ENCODE assay signal across 23 cellular contexts in the genomic region with DNA sequence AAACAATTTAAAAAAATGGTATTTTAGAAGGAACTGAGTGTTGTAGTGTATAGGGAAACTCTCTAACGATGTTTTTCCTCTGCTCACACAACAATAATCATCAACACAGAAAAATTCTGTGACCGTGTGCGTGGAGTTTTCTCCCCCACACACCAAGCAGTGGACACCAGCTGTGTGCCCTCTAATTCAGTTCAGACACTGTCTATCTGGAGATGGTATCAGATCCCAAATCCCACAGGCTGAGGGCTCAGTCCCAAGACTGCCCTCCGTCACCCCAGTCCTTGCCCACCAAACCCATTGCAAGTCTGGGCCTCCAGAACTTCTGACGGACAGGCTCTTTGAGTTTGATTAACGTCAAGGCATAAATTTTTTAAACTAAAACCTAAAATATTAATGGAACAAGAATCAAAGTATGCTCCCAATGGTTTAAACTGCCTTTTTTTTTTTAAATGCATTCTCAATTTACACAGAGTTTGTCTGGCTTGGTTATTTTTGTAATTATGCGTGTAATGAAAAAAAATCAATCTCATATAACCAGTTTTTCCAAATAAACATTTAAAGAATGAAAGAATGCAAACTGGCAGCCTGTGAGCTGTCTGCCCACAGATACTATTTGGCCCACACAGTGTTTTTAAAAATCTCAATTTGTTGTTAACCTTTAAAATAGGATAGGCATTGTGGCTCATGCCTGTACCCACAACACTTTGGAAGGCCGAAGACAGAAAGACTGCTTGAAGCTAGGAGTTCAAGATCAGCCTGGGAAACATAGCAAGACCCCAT. TPM values are rescaled to one million over a fixed set of nuclear protein-coding genes. Genes with fewer than 3 reads are reported as not detected.
A peak's percentile ranks its signal among the peaks of the same experiment; 100 is the strongest.
DNase-seq lines count a peak whose midpoint lies in the region; ATAC-seq and TF ChIP-seq lines count a peak whose summit lies in the region.
"Had no signal": no experiment of that assay in that cellular context is flagged by ENCODE, and none has a peak within 500 bp of the region (broad histone marks: within the 10 kb centered on the region; RNA-seq: fewer than 3 reads in every experiment).

No MANE protein-coding gene starts in this region.

- H3K14ac ChIP-seq in mesenchymal stem cell (ENCODE audit: low read length in 2 of 2): no peak overlapping the region

- H2AK5ac ChIP-seq in mesenchymal stem cell (ENCODE audit: low read length, severe bottlenecking): no peak overlapping the region

- no peak overlapping the region for H4K91ac ChIP-seq in mesenchymal stem cell (ENCODE audit: low read length)

- no peaks in the 10 kb centered on the region for H3K36me3 Mint-ChIP-seq in MCF 10A (ENCODE audit: insufficient read depth, unreplicated experiment)
- H3K36me3 Mint-ChIP-seq in natural killer cell treated with Interleukin-12 subunit alpha and Interleukin-12 subunit beta and Interleukin-15 and Interleukin-18, amount 100 ng/mL, for 72 hours: peaks cover 6% of the 10 kb centered on the region

- H3K27ac Mint-ChIP-seq in MCF 10A (ENCODE audit: low read depth, unreplicated experiment): no peak overlapping the region
- no peak overlapping the region for H3K27ac Mint-ChIP-seq in natural killer cell treated with Interleukin-12 subunit alpha and Interleukin-12 subunit beta and Interleukin-15 and Interleukin-18, amount 100 ng/mL, for 72 hours
- H3K27ac Mint-ChIP-seq: HFFc6 had no signal

- no peak overlapping the region for H3K4ac ChIP-seq in mesenchymal stem cell (ENCODE audit: low read depth in 1 of 2, low read length in 2 of 2)

- no peak overlapping the region for H2BK12ac ChIP-seq in mesenchymal stem cell (ENCODE audit: low read length in 2 of 2)

- H4K8ac ChIP-seq in mesenchymal stem cell (ENCODE audit: low read length): peak overlapping the region; percentile 76

- ATAC-seq in natural killer cell treated with Interleukin-12 subunit alpha and Interleukin-12 subunit beta and Interleukin-15 and Interleukin-18, amount 100 ng/mL, for 72 hours: no peak
- ATAC-seq: HepG2 had no signal

- no peak for TF ChIP-seq POLR2A in breast epithelium (IDR thresholded peaks at IDR 0.05)

- TF ChIP-seq CTCF in breast epithelium (IDR thresholded peaks at IDR 0.05) (no peak), MCF 10A (IDR thresholded peaks at IDR 0.05; ENCODE audit: unreplicated experiment) (no peak)

- H3K23ac ChIP-seq in mesenchymal stem cell (ENCODE audit: low read length in 2 of 2): no peak overlapping the region

- POLR2A ChIA-PET in MCF 10A (lab: Yijun Ruan, JAX): interaction anchor here (0.7 kb wide), 1 partner anchor 51 kb away, joined by 3 read pairs; no protein-coding TSS in a partner anchor

- H3K27me3 Mint-ChIP-seq in MCF 10A (ENCODE audit: insufficient read depth, unreplicated experiment): no peaks in the 10 kb centered on the region
- H3K27me3 Mint-ChIP-seq in natural killer cell treated with Interleukin-12 subunit alpha and Interleukin-12 subunit beta and Interleukin-15 and Interleukin-18, amount 100 ng/mL, for 72 hours: no peaks in the 10 kb centered on the region
- H3K27me3 Mint-ChIP-seq: CD4-positive, CD25-positive, alpha-beta regulatory T cell had no signal

- no peak overlapping the region for H2BK120ac ChIP-seq in mesenchymal stem cell (ENCODE audit: low read depth, low read length)

- H3K4me3 Mint-ChIP-seq in MCF 10A (ENCODE audit: unreplicated experiment): no peak overlapping the region
- H3K4me3 Mint-ChIP-seq in natural killer cell treated with Interleukin-12 subunit alpha and Interleukin-12 subunit beta and Interleukin-15 and Interleukin-18, amount 100 ng/mL, for 72 hours: no peak overlapping the region
- H3K4me3 Mint-ChIP-seq: CD4-positive, CD25-positive, alpha-beta regulatory T cell; H9; HFFc6 had no signal

- 99% methylated on average over 6 of the region's 8 CpGs for WGBS in mesenchymal stem cell

- H3K4me2 ChIP-seq in mesenchymal stem cell (ENCODE audit: low read length, poor library complexity, severe bottlenecking): no peak overlapping the region

- peaks cover 7% of the 10 kb centered on the region for H3K4me1 Mint-ChIP-seq in MCF 10A (ENCODE audit: insufficient read depth, unreplicated experiment)
- peaks cover 14 to 23% of the 10 kb centered on the region in 2 donors for H3K4me1 Mint-ChIP-seq in natural killer cell treated with Interleukin-12 subunit alpha and Interleukin-12 subunit beta and Interleukin-15 and Interleukin-18, amount 100 ng/mL, for 72 hours (ENCODE audit: low read depth in 2 of 2)

- CTCF ChIA-PET in MCF 10A (lab: Yijun Ruan, JAX): interaction anchor here (0.6 to 1.6 kb wide), 5 partner anchors 40 to 1024 kb away, joined by 3 to 4 read pairs (median 3); no protein-coding TSS in a partner anchor

- H2AFZ ChIP-seq in mesenchymal stem cell (ENCODE audit: low read depth, low read length): no peak overlapping the region

- peak overlapping the region; percentile 17 for H3K9ac ChIP-seq in SK-N-MC (ENCODE audit: insufficient read length)
- H3K9ac ChIP-seq in mesenchymal stem cell (ENCODE audit: low read length): no peak overlapping the region

- DNase-seq in breast epithelium (ENCODE audit: low spot score in 2 of 2) (no peak), MCF 10A (ENCODE audit: unreplicated experiment) (no peak), SK-N-MC (ENCODE audit: low read depth, low spot score) (no peak), mesenchymal stem cell (no peak), NCI-H1105 (lab: John Stamatoyannopoulos, UW) (no peak), NCI-H1105 treated with DMSO at 0.1 percent for 48 hours (lab: John Stamatoyannopoulos, UW) (no peak)
- no peak for DNase-seq in natural killer cell treated with Interleukin-12 subunit alpha and Interleukin-12 subunit beta and Interleukin-15 and Interleukin-18, amount 100 ng/mL, for 72 hours (ENCODE audit: low spot score)
- no peak for DNase-seq in activated CD4-positive, CD25-positive, alpha-beta regulatory T cell treated with anti-CD3 and anti-CD28 coated beads, Interleukin-2, amount 50 U/mL, for 72 hours
- DNase-seq: 8988T; CD4-positive, CD25-positive, alpha-beta regulatory T cell; DMS79 treated with DMSO at 0.1 percent for 48 hours; H9; HFFc6; KG1; NCI-H1092 treated with DMSO at 0.1 percent for 48 hours; NCI-H1694; NCI-H2081; NCI-H2171; NCI-H345; NCI-H524; NCI-H774 had no signal

- H3K27ac ChIP-seq in breast epithelium (peak overlapping the region; percentile 37 to 62), SK-N-MC (no peak overlapping the region), mesenchymal stem cell (ENCODE audit: low read length, poor library complexity, severe bottlenecking) (no peak overlapping the region)
- H3K27ac ChIP-seq: SJSA1 had no signal

- no peak overlapping the region for H2BK5ac ChIP-seq in mesenchymal stem cell (ENCODE audit: low read depth, low read length, poor library complexity, severe bottlenecking)

- no peak overlapping the region for H3K18ac ChIP-seq in mesenchymal stem cell (ENCODE audit: low read depth in 1 of 2, low read length in 2 of 2)

- peaks cover 4 to 28% of the 10 kb centered on the region in 2 donors for H3K4me1 ChIP-seq in breast epithelium
- no peaks in the 10 kb centered on the region for H3K4me1 ChIP-seq in mesenchymal stem cell (ENCODE audit: control insufficient read depth, insufficient read depth, low read depth, low read length)

- intact Hi-C loops in breast epithelium (cut with DNase I; ENCODE audit: low total_unique reads) (no loop called here), MCF 10A (cut with micrococcal nuclease) (no loop called here)

- H2BK15ac ChIP-seq in mesenchymal stem cell (ENCODE audit: low read depth, poor library complexity, severe bottlenecking): no peak overlapping the region

- H3K4me3 ChIP-seq in breast epithelium (no peak overlapping the region), SK-N-MC (no peak overlapping the region), mesenchymal stem cell (ENCODE audit: insufficient read depth in 1 of 2, low read depth in 1 of 2, low read length in 2 of 2) (no peak overlapping the region)
- H3K4me3 ChIP-seq: SJSA1 had no signal

- peaks cover 6% of the 10 kb centered on the region for H3K9me3 Mint-ChIP-seq in MCF 10A (ENCODE audit: unreplicated experiment)
- peaks cover 3% of the 10 kb centered on the region for H3K9me3 Mint-ChIP-seq in natural killer cell treated with Interleukin-12 subunit alpha and Interleukin-12 subunit beta and Interleukin-15 and Interleukin-18, amount 100 ng/mL, for 72 hours

- BruUV-seq in MCF 10A (replicated peaks; lab: Mats Ljungman, UMichigan): no TSS peak

- peaks cover 25% of the 10 kb centered on the region for H3K79me1 ChIP-seq in mesenchymal stem cell (replicated peaks; ENCODE audit: low read length, poor library complexity, severe bottlenecking)

- H3K9me3 ChIP-seq in breast epithelium (peaks cover 5 to 11% of the 10 kb centered on the region in 2 donors), SK-N-MC (ENCODE audit: low read depth, low read length) (no peaks in the 10 kb centered on the region), mesenchymal stem cell (ENCODE audit: control insufficient read depth, low read length) (peaks cover 6% of the 10 kb centered on the region)
- H3K9me3 ChIP-seq: SJSA1 had no signal

- no peaks in the 10 kb centered on the region for H3K36me3 ChIP-seq in breast epithelium
- no peaks in the 10 kb centered on the region for H3K36me3 ChIP-seq in SK-N-MC (ENCODE audit: insufficient read depth, low read length)
- H3K36me3 ChIP-seq in mesenchymal stem cell (ENCODE audit: control insufficient read depth in 1 of 2, insufficient read depth in 2 of 2, low read depth in 1 of 2, low read length in 2 of 2): peaks cover 0 to 4% of the 10 kb centered on the region in 2 experiments
- H3K36me3 ChIP-seq: SJSA1 had no signal

- no peaks in the 10 kb centered on the region for H3K27me3 ChIP-seq in breast epithelium
- no peaks in the 10 kb centered on the region for H3K27me3 ChIP-seq in mesenchymal stem cell (ENCODE audit: control insufficient read depth in 1 of 2, insufficient read depth in 1 of 2, low read length in 2 of 2)
- H3K27me3 ChIP-seq: SJSA1 had no signal

RNA-seq across cellular contexts. Expression of gene BLTP3B, which starts 19.2 kb away (rescaled TPM):
- 10 to 100 TPM; 29.2 to 42.4 (median 40.8) TPM for total RNA-seq in breast epithelium
- total RNA-seq in MCF 10A (2022): 17.7 and 20.1 TPM in 2 replicates
- 14.1 TPM for polyA plus RNA-seq in mesenchymal stem cell (2013, experiment 1 of 2)
- 12.8 TPM for polyA plus RNA-seq in mesenchymal stem cell (2013, experiment 2 of 2)
- total RNA-seq in natural killer cell treated with Interleukin-12 subunit alpha and Interleukin-12 subunit beta and Interleukin-15 and Interleukin-18, amount 100 ng/mL, for 72 hours: 10 to 100 TPM; 34.2 to 44.6 TPM

Comparison
In these comparisons a context has a peak if more than half of its experiments do, and no peak if none do; other contexts are left out.
1. H3K27ac ChIP-seq: peak in breast epithelium (2 of 2); none in SK-N-MC (single experiment) and mesenchymal stem cell (single experiment).